8 cellular contexts compared by ENCODE assay signal in genomic region chr6:79232696-79233462, GRCh38. TPM values are rescaled to one million over a fixed set of nuclear protein-coding genes. Genes with fewer than 3 reads are reported as not detected.
A peak's percentile ranks its signal among the peaks of the same experiment; 100 is the strongest.
DNase-seq lines count a peak whose midpoint lies in the region; ATAC-seq and TF ChIP-seq lines count a peak whose summit lies in the region.

No MANE protein-coding gene starts in this region.

- WGBS in IMR-90 (ENCODE audit: extremely low coverage in 2 of 2, insufficient read length in 1 of 2), 2 experiments: no CpG with 5 or more reads among the region's 6 CpGs

- peak overlapping the region; percentile 8; the same call in 1 of the 2 replicates for H3K18ac ChIP-seq in IMR-90 (ENCODE audit: low read depth, low read length)

- H3K36me3 ChIP-seq in ACC112 (ENCODE audit: insufficient read depth, low read length) (no peaks in the 10 kb centered on the region), IMR-90 (ENCODE audit: control insufficient read depth, insufficient read depth, low read length) (no peaks in the 10 kb centered on the region), mucosa of stomach (ENCODE audit: control insufficient read depth, insufficient read depth, low read length) (no peaks in the 10 kb centered on the region)

- no peak overlapping the region for H3K4ac ChIP-seq in IMR-90 (ENCODE audit: low read depth, low read length)

- intact Hi-C loops in IMR-90 (cut with micrococcal nuclease): loop anchor here (1.0 to 10.0 kb wide), 3 partner anchors 304 to 442 kb away; partner anchors contain the start of genes IRAK1BP1 and LCA5

- BruUV-seq in IMR-90 (replicated peaks; lab: Mats Ljungman, UMichigan): no TSS peak

- peak overlapping the region; percentile 74 for H2BK5ac ChIP-seq in IMR-90 (ENCODE audit: low read depth, low read length, poor library complexity, severe bottlenecking)

- H4K5ac ChIP-seq in IMR-90 (ENCODE audit: low read depth, low read length): peak overlapping the region; percentile 46

- H3K4me3 ChIP-seq in ACC112 (ENCODE audit: low read depth, low read length) (peak overlapping the region; percentile 95), IMR-90 (ENCODE audit: insufficient read depth, low read depth, low read length) (peak overlapping the region; percentile 85), mucosa of stomach (ENCODE audit: low read length) (peak overlapping the region; percentile 43)

- H3K23ac ChIP-seq in IMR-90 (ENCODE audit: low read depth, low read length): no peak overlapping the region

- no peaks in the 10 kb centered on the region for H3K9me3 ChIP-seq in IMR-90 (ENCODE audit: control insufficient read depth, insufficient read depth, low read length)
- no peaks in the 10 kb centered on the region for H3K9me3 ChIP-seq in mucosa of stomach (ENCODE audit: control insufficient read depth, low read length)

- TF ChIP-seq POLR2A in IMR-90 (IDR thresholded peaks at IDR 0.05; ENCODE audit: low read depth, low read length): no peak

- POLR2A ChIA-PET in IMR-90 (lab: Charles Lee; ENCODE audit: unreplicated experiment): interaction anchor here (0.6 kb wide), 1 partner anchor 14 kb away, joined by 4 read pairs; no protein-coding TSS in a partner anchor

- CTCF ChIA-PET in IMR-90 (lab: Yijun Ruan, JAX): interaction anchor here (0.9 to 1.0 kb wide), 2 partner anchors 9 to 155 kb away, joined by 3 to 4 read pairs; no protein-coding TSS in a partner anchor

- peak overlapping the region; percentile 30; the same call in 1 of the 2 replicates for H4K91ac ChIP-seq in IMR-90 (ENCODE audit: insufficient read depth, low read depth, low read length)

- peak overlapping the region; percentile 43 to 45; a peak in 3 of 4 replicates for H4K8ac ChIP-seq in IMR-90 (ENCODE audit: low read depth in 2 of 2, low read length in 2 of 2)

- dilution Hi-C loops in IMR-90 (cut with HindIII; ENCODE audit: low sequenced_read_pairs, unreplicated experiment): no loop called here

- DNase-seq in IMR-90 (no peak), caudate nucleus (lab: John Stamatoyannopoulos, UW) (no peak), activated gamma-delta T cell treated with Interleukin-2 at 50 U/mL for 16 hours (no peak)

- in situ Hi-C loops in IMR-90 (cut with MboI; ENCODE audit: low sequenced_read_pairs): no loop called here

- peak overlapping the region; percentile 87 for H3K9ac ChIP-seq in IMR-90 (ENCODE audit: low read depth, low read length)
- H3K9ac ChIP-seq in mucosa of stomach (ENCODE audit: low read length): peak overlapping the region; percentile 76

- H2AFZ ChIP-seq in ACC112 (ENCODE audit: low read length, unreplicated experiment): peak overlapping the region; percentile 99
- H2AFZ ChIP-seq in IMR-90 (replicated peaks; ENCODE audit: low read length, poor library complexity): peak overlapping the region; percentile 94

- H3K4me1 ChIP-seq in ACC112 (ENCODE audit: control insufficient read depth, insufficient read depth, low read length, unreplicated experiment): peaks cover 16% of the 10 kb centered on the region
- no peaks in the 10 kb centered on the region for H3K4me1 ChIP-seq in IMR-90 (ENCODE audit: control insufficient read depth, insufficient read depth, low read length)
- no peaks in the 10 kb centered on the region for H3K4me1 ChIP-seq in mucosa of stomach (ENCODE audit: control insufficient read depth, insufficient read depth, low read length)

- H4K20me1 ChIP-seq in IMR-90 (ENCODE audit: insufficient read depth, low read length): no peaks in the 10 kb centered on the region

- no peak for TF ChIP-seq RAD21 in IMR-90 (IDR thresholded peaks at IDR 0.05; ENCODE audit: low read length)

- peak overlapping the region; percentile 72 for H3K27ac ChIP-seq in ACC112 (ENCODE audit: low read depth, low read length)
- peak overlapping the region; percentile 69 for H3K27ac ChIP-seq in IMR-90 (ENCODE audit: insufficient read depth, low read length)
- peak overlapping the region; percentile 88 for H3K27ac ChIP-seq in caudate nucleus (ENCODE audit: low read depth, low read length)

- H3K56ac ChIP-seq in IMR-90 (ENCODE audit: extremely low read depth, insufficient read depth, low read length): peak overlapping the region; percentile 11; the same call in 1 of the 2 replicates

- H2BK120ac ChIP-seq in IMR-90 (ENCODE audit: low read depth, low read length): no peak overlapping the region

- H3K27me3 ChIP-seq in ACC112 (ENCODE audit: insufficient read depth, low read length): no peaks in the 10 kb centered on the region
- H3K27me3 ChIP-seq in IMR-90 (ENCODE audit: control insufficient read depth, insufficient read depth, low read length): no peaks in the 10 kb centered on the region
- no peaks in the 10 kb centered on the region for H3K27me3 ChIP-seq in mucosa of stomach (ENCODE audit: control insufficient read depth, insufficient read depth, low read length)

- H3K79me1 ChIP-seq in IMR-90 (ENCODE audit: low read depth in 1 of 2, low read length in 2 of 2): peaks cover 9 to 18% of the 10 kb centered on the region in 2 experiments

- no peak overlapping the region for H3K14ac ChIP-seq in IMR-90 (replicated peaks; ENCODE audit: low read depth, low read length)

- H2BK20ac ChIP-seq in IMR-90 (ENCODE audit: low read depth, low read length): no peak overlapping the region

- TF ChIP-seq CTCF in IMR-90 (conservative IDR thresholded peaks at IDR 0.05; ENCODE audit: low read depth, low read length): no peak

- H2AK9ac ChIP-seq in IMR-90 (replicated peaks; ENCODE audit: low read depth, low read length, poor library complexity): no peak overlapping the region

- H3K9me1 ChIP-seq in IMR-90 (ENCODE audit: insufficient read depth, low read length): 0 out of 2 replicates have a peak, but pooled peaks cover 5% of the 10 kb centered on the region

- H3K79me2 ChIP-seq in ACC112 (ENCODE audit: control insufficient read depth, insufficient read depth, low read length, unreplicated experiment): peaks cover 50% of the 10 kb centered on the region

- H2BK15ac ChIP-seq in IMR-90 (ENCODE audit: low read depth, low read length): no peak overlapping the region

- no peak overlapping the region for H2AK5ac ChIP-seq in IMR-90 (ENCODE audit: low read depth, low read length)

- no peak for ATAC-seq in IMR-90 (ENCODE audit: low read depth)
- no peak for ATAC-seq in GM18868 (IDR thresholded peaks at IDR 0.05; ENCODE audit: unreplicated experiment)
- ATAC-seq in HG02981 (IDR thresholded peaks at IDR 0.05; ENCODE audit: unreplicated experiment): no peak
- ATAC-seq in GM19351 (IDR thresholded peaks at IDR 0.05; ENCODE audit: unreplicated experiment): no peak

- H3K4me2 ChIP-seq in IMR-90 (ENCODE audit: low read depth, low read length): peak overlapping the region; percentile 80

TF ChIP-seq in IMR-90, 13 proteins besides CTCF, POLR2A, EP300 and RAD21:
- TF ChIP-seq SMC3 (IDR thresholded peaks at IDR 0.05; ENCODE audit: low read depth, low read length): no peak
- TF ChIP-seq RFX5 (IDR thresholded peaks at IDR 0.05; ENCODE audit: low read depth, low read length): no peak

RNA-seq across cellular contexts. Expression of gene HMGN3, which starts 1.6 kb away (rescaled TPM):
- total RNA-seq in IMR-90 (2012; rRNA removed): 6.8 and 22.5 TPM in 2 replicates
- polyA plus RNA-seq in IMR-90 (2012; rRNA removed): 33.5 and 35.5 TPM in 2 replicates
- 5.5 and 9.6 TPM in 2 replicates for polyA plus RNA-seq in IMR-90 (2012; cell fraction: cytosol; rRNA removed)
- polyA plus RNA-seq in IMR-90 (2012; cell fraction: nucleus; rRNA removed; ENCODE audit: low replicate concordance): 4.0 and 20.6 TPM in 2 replicates

Comparison
In these comparisons a context has a peak if more than half of its experiments do, and no peak if none do; other contexts are left out.
1. H3K4me3 ChIP-seq: peak in every context shown above with its lines; median percentile 95 in ACC112; 85 in IMR-90; 43 in mucosa of stomach.